22 cellular contexts compared by ENCODE assay signal in genomic region chr7:149552778-149553177, GRCh38. TPM values are rescaled to one million over a fixed set of nuclear protein-coding genes. Genes with fewer than 3 reads are reported as not detected.
A peak's percentile ranks its signal among the peaks of the same experiment; 100 is the strongest.
DNase-seq lines count a peak whose midpoint lies in the region; TF ChIP-seq lines count a peak whose summit lies in the region.
"Had no signal": no experiment of that assay in that cellular context is flagged by ENCODE, and none has a peak within 500 bp of the region (broad histone marks: within the 10 kb centered on the region; RNA-seq: fewer than 3 reads in every experiment).

No MANE protein-coding gene starts in this region.

- TF ChIP-seq CTCF in endothelial cell (IDR thresholded peaks at IDR 0.05; ENCODE audit: unreplicated experiment) (no peak), progenitor cell of endocrine pancreas (IDR thresholded peaks at IDR 0.05; ENCODE audit: unreplicated experiment) (no peak)

- no peak overlapping the region for H3K27ac Mint-ChIP-seq in endothelial cell (ENCODE audit: unreplicated experiment)
- H3K27ac Mint-ChIP-seq in progenitor cell of endocrine pancreas, result peak overlapping the region; percentile 17
- H3K27ac Mint-ChIP-seq: stimulated activated naive B cell treated with anti-CD40 and anti-IgM and Interleukin-4, amounts not matched to agents 10 μg/mL and 1 μg/mL and 100 μg/mL, for 72 hours had no signal

- H3K27me3 Mint-ChIP-seq in endothelial cell (ENCODE audit: unreplicated experiment), result peaks cover 11% of the 10 kb centered on the region
- H3K27me3 Mint-ChIP-seq in progenitor cell of endocrine pancreas, result no peaks in the 10 kb centered on the region
- H3K27me3 Mint-ChIP-seq: CD4-positive, CD25-positive, alpha-beta regulatory T cell; central memory CD8-positive, alpha-beta T cell; stimulated activated naive B cell treated with anti-CD40 and anti-IgM and Interleukin-4, amounts not matched to agents 10 μg/mL and 1 μg/mL and 100 μg/mL, for 72 hours had no signal

- DNase-seq in SIG-M5 treated with dmso at 0.1 percent for 504 hours (lab: John Stamatoyannopoulos, UW; ENCODE audit: unreplicated experiment) (peak; percentile 63), SIG-M5 (lab: John Stamatoyannopoulos, UW) (no peak), NOMO-1 (lab: John Stamatoyannopoulos, UW; ENCODE audit: unreplicated experiment in 2 of 2) (peak; percentile 0 to 38), endothelial cell (ENCODE audit: low spot score) (no peak), progenitor cell of endocrine pancreas (ENCODE audit: low spot score, unreplicated experiment) (no peak), SHP77 treated with DMSO at 0.1 percent for 48 hours (lab: John Stamatoyannopoulos, UW) (no peak), NCI-H526 treated with DMSO at 0.1 percent for 48 hours (lab: John Stamatoyannopoulos, UW) (no peak)
- DNase-seq in stimulated activated CD4-positive, alpha-beta T cell treated with anti-CD3 and anti-CD28 coated beads, Interleukin-12 subunit alpha, Interleukin-12 subunit beta, amount 100 ng/mL, for 4 hours, result no peak
- DNase-seq: activated CD4-positive, alpha-beta T cell treated with anti-CD3 and anti-CD28 coated beads, Interleukin-2, amount 50 U/mL, for 1 hour; CD4-positive, CD25-positive, alpha-beta regulatory T cell; HCEC 1CT; left ventricle myocardium inferior; midbrain; NCI-H1436 treated with DMSO at 0.1 percent for 48 hours; NCI-H2107; pancreas; PC-3; spleen; stimulated activated CD4-positive, alpha-beta T cell treated with anti-CD3 and anti-CD28 coated beads, Interleukin-4, amount 100 ng/mL, for 1 hour; stimulated activated naive B cell treated with anti-CD40 and anti-IgM and Interleukin-4, amounts not matched to agents 10 μg/mL and 1 μg/mL and 100 μg/mL, for 72 hours; T1000 had no signal

- H3K9me3 Mint-ChIP-seq in endothelial cell (ENCODE audit: unreplicated experiment) (peaks cover 11% of the 10 kb centered on the region), progenitor cell of endocrine pancreas (ENCODE audit: low read depth) (peaks cover 9% of the 10 kb centered on the region)
- H3K9me3 Mint-ChIP-seq: central memory CD8-positive, alpha-beta T cell; stimulated activated naive B cell treated with anti-CD40 and anti-IgM and Interleukin-4, amounts not matched to agents 10 μg/mL and 1 μg/mL and 100 μg/mL, for 72 hours had no signal

- peaks cover 9% of the 10 kb centered on the region for H3K4me1 Mint-ChIP-seq in endothelial cell (ENCODE audit: unreplicated experiment)
- no peaks in the 10 kb centered on the region for H3K4me1 Mint-ChIP-seq in progenitor cell of endocrine pancreas (ENCODE audit: low read depth)
- H3K4me1 Mint-ChIP-seq: central memory CD8-positive, alpha-beta T cell had no signal

- H3K36me3 Mint-ChIP-seq in endothelial cell (ENCODE audit: low read depth, unreplicated experiment) (peaks cover 69% of the 10 kb centered on the region), progenitor cell of endocrine pancreas (ENCODE audit: insufficient read depth) (peaks cover 70% of the 10 kb centered on the region)

- H3K4me3 Mint-ChIP-seq in endothelial cell (ENCODE audit: unreplicated experiment), result peak overlapping the region; percentile 56
- no peak overlapping the region for H3K4me3 Mint-ChIP-seq in progenitor cell of endocrine pancreas (ENCODE audit: low read depth)
- H3K4me3 Mint-ChIP-seq: CD4-positive, CD25-positive, alpha-beta regulatory T cell; central memory CD8-positive, alpha-beta T cell; stimulated activated naive B cell treated with anti-CD40 and anti-IgM and Interleukin-4, amounts not matched to agents 10 μg/mL and 1 μg/mL and 100 μg/mL, for 72 hours had no signal

RNA-seq across cellular contexts. Expression of gene ZNF746, which starts 55.2 kb away (rescaled TPM):
- 23.8 TPM for total RNA-seq in endothelial cell (ENCODE audit: unreplicated experiment)
- 25.6 and 26.7 TPM in 2 replicates for total RNA-seq in progenitor cell of endocrine pancreas

Comparison
In these comparisons a context has a peak if more than half of its experiments do, and no peak if none do; other contexts are left out.
1. DNase-seq: peak in SIG-M5 treated with dmso at 0.1 percent for 504 hours (single experiment) and NOMO-1 (2 of 2); none in SIG-M5 (single experiment), endothelial cell (single experiment), progenitor cell of endocrine pancreas (single experiment), SHP77 treated with DMSO at 0.1 percent for 48 hours (single experiment), stimulated activated CD4-positive, alpha-beta T cell treated with anti-CD3 and anti-CD28 coated beads, Interleukin-12 subunit alpha, Interleukin-12 subunit beta, amount 100 ng/mL, for 4 hours (single experiment) and NCI-H526 treated with DMSO at 0.1 percent for 48 hours (single experiment).